In the genomic region with DNA sequence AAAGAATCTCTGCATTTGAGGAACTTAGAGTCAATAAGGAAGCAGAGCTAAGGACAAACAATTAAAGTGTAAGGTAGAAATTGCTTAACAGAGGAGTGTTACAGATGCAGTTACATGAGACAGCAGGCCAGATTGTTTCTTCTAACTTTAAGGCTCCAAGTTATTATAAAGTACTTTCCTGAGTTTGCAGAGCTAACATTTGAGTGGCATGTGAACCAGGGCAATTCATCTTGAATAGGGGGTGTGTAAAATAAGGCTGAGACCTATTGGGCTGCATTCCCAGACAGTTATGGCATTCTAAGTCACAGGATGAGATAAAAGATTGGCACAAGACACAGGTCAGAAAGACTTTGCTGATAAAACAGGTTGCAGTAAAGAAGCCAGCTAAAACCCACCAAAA, we compare ENCODE assay signal across 32 cellular contexts. TPM values are rescaled to one million over a fixed set of nuclear protein-coding genes. Genes with fewer than 3 reads are reported as not detected.
DNase-seq lines count a peak whose midpoint lies in the region; ATAC-seq, FAIRE-seq and TF ChIP-seq lines count a peak whose summit lies in the region.
"Had no signal": no experiment of that assay in that cellular context is flagged by ENCODE, and none has a peak within 500 bp of the region (broad histone marks: within the 10 kb centered on the region; RNA-seq: fewer than 3 reads in every experiment).

No MANE protein-coding gene starts in this region.

- peaks cover 0 to 4% of the 10 kb centered on the region in 2 experiments; a peak in 1 of 5 replicates for H3K4me1 ChIP-seq in K562 (replicated peaks in 1 of 2; ENCODE audit: control insufficient read depth in 2 of 2, insufficient read depth in 2 of 2, low read length in 2 of 2)
- H3K4me1 ChIP-seq in hepatocyte (ENCODE audit: insufficient read depth) = peaks cover 8% of the 10 kb centered on the region
- H3K4me1 ChIP-seq in smooth muscle cell (ENCODE audit: low read depth) = no peaks in the 10 kb centered on the region
- H3K4me1 ChIP-seq: SJSA1 had no signal

- TF ChIP-seq CTCF in K562 (IDR thresholded peaks at IDR 0.05 in 2 of 3, conservative IDR thresholded peaks at IDR 0.05 in 1 of 3; ENCODE audit: insufficient read depth in 2 of 3, low read depth in 1 of 3, low read length in 3 of 3) (no peak), hepatocyte (IDR thresholded peaks at IDR 0.05; ENCODE audit: poor library complexity) (no peak), smooth muscle cell (IDR thresholded peaks at IDR 0.05; ENCODE audit: borderline replicate concordance, insufficient read depth, poor library complexity, severe bottlenecking) (no peak)

- ATAC-seq in K562 = no peak
- ATAC-seq in T-cell (replicated peaks in 1 of 4) = no peak
- ATAC-seq in GM18867 (IDR thresholded peaks at IDR 0.05; ENCODE audit: unreplicated experiment) = no peak
- ATAC-seq in activated CD8-positive, alpha-beta T cell treated with anti-CD3 and anti-CD28 coated beads, Interleukin-2, amount 10 ng/mL, durations not matched to agents 7 days and 5 days = no peak
- ATAC-seq: sciatic nerve had no signal

- no peaks in the 10 kb centered on the region for H3K36me3 Mint-ChIP-seq in T-cell
- H3K36me3 Mint-ChIP-seq in activated CD8-positive, alpha-beta T cell treated with anti-CD3 and anti-CD28 coated beads, Interleukin-2, amount 10 ng/mL, durations not matched to agents 7 days and 5 days (ENCODE audit: low read depth) = no peaks in the 10 kb centered on the region
- H3K36me3 Mint-ChIP-seq: activated CD4-positive, alpha-beta memory T cell treated with anti-CD3 and anti-CD28 coated beads for 36 hours; brain; CD8-positive, alpha-beta memory T cell; naive B cell had no signal

- no peak overlapping the region for H3K4me2 ChIP-seq in K562 (ENCODE audit: insufficient read depth, low read length)
- no peak overlapping the region for H3K4me2 ChIP-seq in hepatocyte
- H3K4me2 ChIP-seq in smooth muscle cell = no peak overlapping the region

- no peak overlapping the region for H3K27ac Mint-ChIP-seq in T-cell
- H3K27ac Mint-ChIP-seq in activated CD8-positive, alpha-beta T cell treated with anti-CD3 and anti-CD28 coated beads, Interleukin-2, amount 10 ng/mL, durations not matched to agents 7 days and 5 days = no peak overlapping the region
- H3K27ac Mint-ChIP-seq: activated CD4-positive, alpha-beta memory T cell treated with anti-CD3 and anti-CD28 coated beads for 36 hours; activated naive CD4-positive, alpha-beta T cell treated with anti-CD3 and anti-CD28 coated beads for 36 hours; brain; CD8-positive, alpha-beta memory T cell; naive B cell had no signal

- no peaks in the 10 kb centered on the region for H3K9me2 ChIP-seq in hepatocyte (replicated peaks; ENCODE audit: insufficient read depth)

- no peak for TF ChIP-seq RAD21 in K562 (CRISPR knock-in tag; conservative IDR thresholded peaks at IDR 0.05 in 1 of 2, IDR thresholded peaks at IDR 0.05 in 1 of 2)

- H3K9me3 ChIP-seq in K562 (replicated peaks; ENCODE audit: control insufficient read depth, insufficient read depth, low read depth, low read length) = no peaks in the 10 kb centered on the region
- no peaks in the 10 kb centered on the region for H3K9me3 ChIP-seq in hepatocyte (ENCODE audit: low read depth)
- H3K9me3 ChIP-seq in smooth muscle cell (replicated peaks; ENCODE audit: low read depth) = no peaks in the 10 kb centered on the region
- H3K9me3 ChIP-seq: left ventricle myocardium inferior, neutrophil, SJSA1 had no signal

- no peaks in the 10 kb centered on the region for H3F3A ChIP-seq in smooth muscle cell (ENCODE audit: low read depth)

- POLR2A ChIA-PET in K562 (lab: Yijun Ruan, JAX) (no interaction called here), T-cell (lab: Charles Lee) (no interaction called here)
- POLR2A ChIA-PET in activated CD8-positive, alpha-beta T cell treated with anti-CD3 and anti-CD28 coated beads, Interleukin-2, amount 10 ng/mL, durations not matched to agents 7 days and 5 days (lab: Charles Lee) = no interaction called here

- no peak overlapping the region for H3K27ac ChIP-seq in K562 (ENCODE audit: extremely low read depth, low read depth, low read length)
- peak overlapping the region; percentile 66 for H3K27ac ChIP-seq in hepatocyte
- H3K27ac ChIP-seq in smooth muscle cell (ENCODE audit: low read depth) = peak overlapping the region; percentile 53
- H3K27ac ChIP-seq: left ventricle myocardium inferior, neutrophil, SJSA1 had no signal

- intact Hi-C loops in K562 (cut with micrococcal nuclease) = loop anchor here (10.0 kb wide), 1 partner anchor 184 kb away; no protein-coding TSS in a partner anchor

- peaks cover 25 to 32% of the 10 kb centered on the region in 2 donors for H3K27me3 Mint-ChIP-seq in T-cell
- no peaks in the 10 kb centered on the region for H3K27me3 Mint-ChIP-seq in activated CD8-positive, alpha-beta T cell treated with anti-CD3 and anti-CD28 coated beads, Interleukin-2, amount 10 ng/mL, durations not matched to agents 7 days and 5 days (ENCODE audit: low read depth)

- DNase-seq in NCI-H226 (peak; percentile 33), K562 (ENCODE audit: extremely low read depth in 1 of 4, low spot score in 3 of 4) (no peak), hepatocyte (ENCODE audit: low spot score) (no peak), smooth muscle cell (lab: John Stamatoyannopoulos, UW; ENCODE audit: unreplicated experiment) (no peak), T-cell (no peak), NCI-H524 treated with DMSO at 0.1 percent for 48 hours (lab: John Stamatoyannopoulos, UW) (no peak)
- DNase-seq in activated CD8-positive, alpha-beta T cell treated with anti-CD3 and anti-CD28 coated beads, Interleukin-2, amount 10 ng/mL, durations not matched to agents 7 days and 5 days = no peak
- DNase-seq: activated CD4-positive, alpha-beta memory T cell treated with anti-CD3 and anti-CD28 coated beads for 36 hours; activated CD8-positive, alpha-beta memory T cell treated with anti-CD3 and anti-CD28 coated beads, Interleukin-2, amount 50 U/mL, for 4 hours; activated naive CD4-positive, alpha-beta T cell treated with anti-CD3 and anti-CD28 coated beads for 36 hours; CD8-positive, alpha-beta memory T cell; DMS 273 treated with DMSO at 0.1 percent for 48 hours; EL; glutamatergic neuron; H7; KG1; left ventricle myocardium inferior; naive B cell; NCI-H1436; NCI-H2081 treated with DMSO at 0.1 percent for 48 hours; NCI-H345; NCI-H748 treated with DMSO at 0.1 percent for 48 hours; RPMI8226; stimulated activated CD4-positive, alpha-beta T cell treated with anti-CD3 and anti-CD28 coated beads, Interleukin-4, amount 100 ng/mL, for 4 hours; trophoblast cell had no signal

- CTCF ChIA-PET in K562 (lab: Yijun Ruan, JAX; ENCODE audit: low intra/inter-chr PET ratio) (no interaction called here), T-cell (lab: Charles Lee) (no interaction called here)
- CTCF ChIA-PET in activated CD8-positive, alpha-beta T cell treated with anti-CD3 and anti-CD28 coated beads, Interleukin-2, amount 10 ng/mL, durations not matched to agents 7 days and 5 days (lab: Charles Lee) = no interaction called here

- TF ChIP-seq EP300 in K562 (IDR thresholded peaks at IDR 0.05; ENCODE audit: low read length) = no peak

- H3K9me1 ChIP-seq in K562 (ENCODE audit: control insufficient read depth, insufficient read depth, low read length) = no peaks in the 10 kb centered on the region

- H3K9me3 Mint-ChIP-seq in T-cell = no peaks in the 10 kb centered on the region
- H3K9me3 Mint-ChIP-seq in activated CD8-positive, alpha-beta T cell treated with anti-CD3 and anti-CD28 coated beads, Interleukin-2, amount 10 ng/mL, durations not matched to agents 7 days and 5 days (ENCODE audit: insufficient read depth) = no peaks in the 10 kb centered on the region
- H3K9me3 Mint-ChIP-seq: activated CD4-positive, alpha-beta memory T cell treated with anti-CD3 and anti-CD28 coated beads for 36 hours; activated naive CD4-positive, alpha-beta T cell treated with anti-CD3 and anti-CD28 coated beads for 36 hours; CD8-positive, alpha-beta memory T cell; naive B cell had no signal

- H3K27me3 ChIP-seq in K562 (ENCODE audit: control insufficient read depth in 2 of 2, insufficient read depth in 2 of 2, low read length in 2 of 2) (no peaks in the 10 kb centered on the region), hepatocyte (no peaks in the 10 kb centered on the region), smooth muscle cell (ENCODE audit: low read depth) (no peaks in the 10 kb centered on the region)
- H3K27me3 ChIP-seq: neutrophil, SJSA1 had no signal

- no peak for FAIRE-seq in K562 (lab: Jason Lieb, UNC)
- FAIRE-seq: GM18507 had no signal

- in situ Hi-C loops in K562 (cut with MboI) = no loop called here

- H4K20me1 ChIP-seq in K562 (replicated peaks; ENCODE audit: control insufficient read depth, insufficient read depth, low read length) = no peaks in the 10 kb centered on the region
- H4K20me1 ChIP-seq in hepatocyte (ENCODE audit: insufficient read depth, poor library complexity, severe bottlenecking) = no peaks in the 10 kb centered on the region
- no peaks in the 10 kb centered on the region for H4K20me1 ChIP-seq in smooth muscle cell (ENCODE audit: low read depth)

- no TSS peak for BruUV-seq in K562 (replicated peaks; lab: Mats Ljungman, UMichigan)

- no peak for TF ChIP-seq POLR2A in K562 (conservative IDR thresholded peaks at IDR 0.05)

- no peak overlapping the region for H3K9ac ChIP-seq in K562 (ENCODE audit: insufficient read depth in 1 of 2, low read depth in 2 of 2, low read length in 2 of 2)
- no peak overlapping the region for H3K9ac ChIP-seq in smooth muscle cell (ENCODE audit: low read depth)

- H3K79me2 ChIP-seq in K562 (ENCODE audit: control insufficient read depth, insufficient read depth, low read length) (no peaks in the 10 kb centered on the region), hepatocyte (no peaks in the 10 kb centered on the region), smooth muscle cell (ENCODE audit: low read depth) (no peaks in the 10 kb centered on the region)

- H3K36me3 ChIP-seq in K562 (ENCODE audit: control insufficient read depth, insufficient read depth, low read length) (no peaks in the 10 kb centered on the region), hepatocyte (replicated peaks; ENCODE audit: insufficient read depth, low read depth) (no peaks in the 10 kb centered on the region), smooth muscle cell (ENCODE audit: low read depth) (no peaks in the 10 kb centered on the region)
- H3K36me3 ChIP-seq: left ventricle myocardium inferior, neutrophil, SJSA1 had no signal

- H3K4me3 ChIP-seq in K562 (no peak overlapping the region), hepatocyte (no peak overlapping the region), smooth muscle cell (no peak overlapping the region)
- H3K4me3 ChIP-seq: left ventricle myocardium inferior, SJSA1 had no signal

- no peaks in the 10 kb centered on the region for H3K4me1 Mint-ChIP-seq in T-cell
- no peaks in the 10 kb centered on the region for H3K4me1 Mint-ChIP-seq in activated CD8-positive, alpha-beta T cell treated with anti-CD3 and anti-CD28 coated beads, Interleukin-2, amount 10 ng/mL, durations not matched to agents 7 days and 5 days (ENCODE audit: low read depth)
- H3K4me1 Mint-ChIP-seq: CD8-positive, alpha-beta memory T cell had no signal

- H2AFZ ChIP-seq in K562 (ENCODE audit: low read depth, low read length) (0 out of 2 replicates have a peak overlapping the region, but pooled peaks have one; percentile 25), hepatocyte (peak overlapping the region; percentile 9), smooth muscle cell (ENCODE audit: low read depth) (no peak overlapping the region)

- no peak overlapping the region for H3K4me3 Mint-ChIP-seq in T-cell
- H3K4me3 Mint-ChIP-seq in activated CD8-positive, alpha-beta T cell treated with anti-CD3 and anti-CD28 coated beads, Interleukin-2, amount 10 ng/mL, durations not matched to agents 7 days and 5 days = no peak overlapping the region
- H3K4me3 Mint-ChIP-seq: activated CD4-positive, alpha-beta memory T cell treated with anti-CD3 and anti-CD28 coated beads for 36 hours; activated naive CD4-positive, alpha-beta T cell treated with anti-CD3 and anti-CD28 coated beads for 36 hours; brain; CD8-positive, alpha-beta memory T cell; naive B cell had no signal

RNA-seq across cellular contexts. Expression of a gene that starts 7.6 kb away (rescaled TPM):
- 1.7 and 3.0 TPM in 2 replicates for total RNA-seq in K562 (2011; cell fraction: chromatin; rRNA removed; ENCODE audit: low replicate concordance)
- total RNA-seq in K562 (2011; cell fraction: nucleolus; rRNA removed) = 1.0 and 1.1 TPM in 2 replicates
- 1.9 and 2.4 TPM in 2 replicates for total RNA-seq in K562 (2011; cell fraction: nucleoplasm; rRNA removed)
- total RNA-seq in K562 (2014; rRNA removed) (2.0 and 3.3 TPM in 2 replicates), K562 (2014; rRNA removed; fragmentation: Illumina TruSeq; extraction: Trizol) (2.5 and 2.6 TPM in 2 replicates), K562 (2015; rRNA removed; fragmentation: Illumina TruSeq; extraction: Trizol) (2.1 and 2.2 TPM in 2 replicates), K562 (2021) (2.5 and 2.8 TPM in 2 replicates), hepatocyte (16.7 and 20.8 TPM in 2 replicates), smooth muscle cell (4.3 and 4.6 TPM in 2 replicates), T-cell (under 1 TPM in 1 of 5 donors, not detected in 4; 0.45 TPM)
- polyA plus RNA-seq in K562 (2011; rRNA removed) (0.40 and 0.45 TPM in 2 replicates), K562 (2014; fragmentation: Illumina TruSeq; extraction: Trizol) (3.0 and 5.0 TPM in 2 replicates), K562 (2014; fragmentation: Nextera tagmentation; extraction: Ambion mirVana) (1 to 10 TPM; 2.2 to 3.6 TPM), K562 (2014; rRNA removed) (1.6 and 2.3 TPM in 2 replicates), hepatocyte (7.3 and 8.4 TPM in 2 replicates), smooth muscle cell (2.3 and 3.5 TPM in 2 replicates)
- 0.25 and 0.67 TPM in 2 replicates for polyA plus RNA-seq in K562 (2011; cell fraction: cytosol; rRNA removed)
- 0.46 and 1.00 TPM in 2 replicates for polyA plus RNA-seq in K562 (2011; cell fraction: nucleus; rRNA removed)
- 3.2 and 8.1 TPM in 2 replicates for polyA plus RNA-seq in K562 (2012)
- polyA minus RNA-seq in K562 (2011; rRNA and poly(A)+ RNA removed) = 0.78 and 1.3 TPM in 2 replicates
- 0.73 and 0.95 TPM in 2 replicates for polyA minus RNA-seq in K562 (2011; cell fraction: cytosol; rRNA and poly(A)+ RNA removed)
- polyA minus RNA-seq in K562 (2011; cell fraction: nucleus; rRNA and poly(A)+ RNA removed) = 0.33 and 0.54 TPM in 2 replicates
- not detected for total RNA-seq in activated CD8-positive, alpha-beta T cell treated with anti-CD3 and anti-CD28 coated beads, Interleukin-2, amount 10 ng/mL, durations not matched to agents 7 days and 5 days
- total RNA-seq: activated CD4-positive, alpha-beta memory T cell treated with anti-CD3 and anti-CD28 coated beads for 36 hours; CD8-positive, alpha-beta memory T cell; SJSA1; T-helper 1 cell treated with Interleukin-12 subunit alpha and Interleukin-12 subunit beta and Interleukin-4 antibody, amounts not matched to agents 30 ng/mL and 1 ng/mL, for 36 hours had no signal
